ENCODE assay signal across 8 cellular contexts in the genomic region with DNA sequence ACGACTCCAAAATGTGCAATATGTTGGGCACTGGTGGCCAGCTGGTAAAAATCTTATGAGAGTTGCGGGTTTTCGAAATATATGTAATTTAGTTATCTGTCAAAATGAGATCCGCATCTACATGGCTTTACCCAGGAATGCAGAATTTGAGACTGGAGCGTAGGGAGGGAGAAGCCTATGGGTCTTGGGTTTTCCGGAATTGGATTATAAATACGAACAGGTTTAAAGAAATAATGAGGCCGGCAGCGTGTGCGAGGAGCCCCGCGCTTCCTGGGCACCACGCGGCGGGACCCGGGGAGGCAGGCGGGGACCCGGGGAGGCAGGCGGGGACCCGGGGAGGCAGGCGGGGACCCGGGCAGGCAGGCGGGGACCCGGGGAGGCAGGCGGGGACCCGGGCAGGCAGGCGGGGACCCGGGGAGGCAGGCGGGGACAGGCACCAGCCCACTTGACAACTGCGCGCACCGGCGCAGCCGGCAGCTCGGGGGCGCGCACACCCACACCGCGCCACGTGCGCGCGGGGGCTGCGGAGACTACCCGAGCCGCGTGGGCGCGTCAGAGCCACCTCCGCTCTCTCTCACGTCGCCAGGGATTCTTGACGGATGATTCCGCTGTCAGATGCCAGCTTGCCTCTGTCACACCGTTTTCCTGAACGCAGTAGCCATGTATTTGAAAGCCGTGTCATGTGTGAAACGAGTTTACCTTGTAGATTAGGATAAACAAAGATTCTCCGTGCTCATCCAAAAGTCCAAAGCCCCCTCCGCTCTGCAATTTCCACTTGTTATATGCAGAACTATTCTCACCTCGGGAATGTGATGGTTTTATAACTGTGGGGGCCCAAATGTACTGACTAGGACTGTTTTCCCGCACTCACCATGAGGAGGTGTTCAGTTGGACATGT. TPM values are rescaled to one million over a fixed set of nuclear protein-coding genes. Genes with fewer than 3 reads are reported as not detected.
A peak's percentile ranks its signal among the peaks of the same experiment; 100 is the strongest.
DNase-seq lines count a peak whose midpoint lies in the region; ATAC-seq and TF ChIP-seq lines count a peak whose summit lies in the region.

No MANE protein-coding gene starts in this region.

- peak; percentile 61 for ATAC-seq in GM19372 (IDR thresholded peaks at IDR 0.05; ENCODE audit: low read depth, unreplicated experiment)
- ATAC-seq in activated naive CD8-positive, alpha-beta T cell treated with anti-CD3 and anti-CD28 coated beads, Interleukin-2, amount 10 ng/mL, durations not matched to agents 7 days and 5 days (ENCODE audit: low read depth): peak; percentile 87
- peak; percentile 95 to 96 for ATAC-seq in left cardiac atrium

- H3K4me1 ChIP-seq in BLaER1 treated with 17β-estradiol and CSF1 and Interleukin-3, amounts not matched to agents 10 nM and 100 nM: peaks cover 32 to 51% (median 38%) of the 10 kb centered on the region in 10 experiments
- H3K4me1 ChIP-seq in HUES64 (ENCODE audit: insufficient read depth, low read length) (no peaks in the 10 kb centered on the region; the same call in 1 of the 2 replicates), rectal smooth muscle tissue (ENCODE audit: control insufficient read depth, insufficient read depth, low read length) (no peaks in the 10 kb centered on the region), vagina (peaks cover 7% of the 10 kb centered on the region)

- peaks cover 4% of the 10 kb centered on the region for H3K4me1 Mint-ChIP-seq in activated naive CD8-positive, alpha-beta T cell treated with anti-CD3 and anti-CD28 coated beads, Interleukin-2, amount 10 ng/mL, durations not matched to agents 7 days and 5 days

- peak overlapping the region; percentile 52 to 72 (median 58) for H3K4me3 ChIP-seq in BLaER1 treated with 17β-estradiol and CSF1 and Interleukin-3, amounts not matched to agents 10 nM and 100 nM
- H3K4me3 ChIP-seq in HUES64 (ENCODE audit: low read length): peak overlapping the region; percentile 62
- H3K4me3 ChIP-seq in SK-N-MC: peak overlapping the region; percentile 89
- peak overlapping the region; percentile 57 for H3K4me3 ChIP-seq in rectal smooth muscle tissue (ENCODE audit: low read length)
- peak overlapping the region; percentile 46 to 54 for H3K4me3 ChIP-seq in vagina

- peak overlapping the region; percentile 40 for H3K27ac Mint-ChIP-seq in activated naive CD8-positive, alpha-beta T cell treated with anti-CD3 and anti-CD28 coated beads, Interleukin-2, amount 10 ng/mL, durations not matched to agents 7 days and 5 days

- H3K9me3 ChIP-seq in BLaER1 treated with 17β-estradiol and CSF1 and Interleukin-3, amounts not matched to agents 10 nM and 100 nM (replicated peaks in 1 of 11): peaks cover 0 to 6% (median 0%) of the 10 kb centered on the region in 11 experiments; a peak in 1 of 22 replicates
- H3K9me3 ChIP-seq in HUES64 (ENCODE audit: insufficient read depth, low read depth, low read length) (no peaks in the 10 kb centered on the region), SK-N-MC (ENCODE audit: low read depth, low read length) (no peaks in the 10 kb centered on the region), vagina (no peaks in the 10 kb centered on the region)

- DNase-seq in SK-N-MC (ENCODE audit: low read depth, low spot score) (no peak), left cardiac atrium (peak; percentile 54), vagina (ENCODE audit: extremely low spot score in 2 of 2) (no peak)
- DNase-seq in activated naive CD8-positive, alpha-beta T cell treated with anti-CD3 and anti-CD28 coated beads, Interleukin-2, amount 10 ng/mL, durations not matched to agents 7 days and 5 days: peak; percentile 69

- 8% methylated on average over 62 of the region's 62 CpGs for WGBS in HUES64

- H3K4me3 Mint-ChIP-seq in activated naive CD8-positive, alpha-beta T cell treated with anti-CD3 and anti-CD28 coated beads, Interleukin-2, amount 10 ng/mL, durations not matched to agents 7 days and 5 days: peak overlapping the region; percentile 76

- TF ChIP-seq CTCF in vagina (IDR thresholded peaks at IDR 0.05): no peak

- peak overlapping the region; percentile 67 to 80 (median 78); a peak in 21 of 22 replicates for H3K9ac ChIP-seq in BLaER1 treated with 17β-estradiol and CSF1 and Interleukin-3, amounts not matched to agents 10 nM and 100 nM
- H3K9ac ChIP-seq in HUES64 (ENCODE audit: low read depth, low read length): no peak overlapping the region
- H3K9ac ChIP-seq in SK-N-MC (ENCODE audit: insufficient read length): peak overlapping the region; percentile 64
- H3K9ac ChIP-seq in rectal smooth muscle tissue (ENCODE audit: low read length): no peak overlapping the region

- peaks cover 15% of the 10 kb centered on the region for H3K27me3 Mint-ChIP-seq in activated naive CD8-positive, alpha-beta T cell treated with anti-CD3 and anti-CD28 coated beads, Interleukin-2, amount 10 ng/mL, durations not matched to agents 7 days and 5 days

- peak overlapping the region in 10 of 11 experiments; percentile 63 to 96 (median 94); a peak in 20 of 22 replicates for H3K27ac ChIP-seq in BLaER1 treated with 17β-estradiol and CSF1 and Interleukin-3, amounts not matched to agents 10 nM and 100 nM
- H3K27ac ChIP-seq in HUES64 (ENCODE audit: low read depth, low read length) (no peak overlapping the region), SK-N-MC (no peak overlapping the region), rectal smooth muscle tissue (ENCODE audit: low read depth, low read length) (no peak overlapping the region), vagina (no peak overlapping the region)

- intact Hi-C loops in left cardiac atrium (cut with DNase I) (no loop called here), vagina (cut with DNase I) (no loop called here)

- H3K4me2 ChIP-seq in BLaER1 treated with 17β-estradiol and CSF1 and Interleukin-3, amounts not matched to agents 10 nM and 100 nM: peak overlapping the region; percentile 73 to 94 (median 88)

- H3K27me3 ChIP-seq in BLaER1 treated with 17β-estradiol and CSF1 and Interleukin-3, amounts not matched to agents 10 nM and 100 nM: peaks cover 5 to 37% (median 29%) of the 10 kb centered on the region in 11 experiments; a peak in 21 of 22 replicates
- H3K27me3 ChIP-seq in HUES64 (ENCODE audit: insufficient read depth, low read length) (peaks cover 19% of the 10 kb centered on the region), rectal smooth muscle tissue (ENCODE audit: control insufficient read depth, insufficient read depth, low read length) (no peaks in the 10 kb centered on the region), vagina (no peaks in the 10 kb centered on the region)

- no peaks in the 10 kb centered on the region for H4K20me1 ChIP-seq in BLaER1 treated with 17β-estradiol and CSF1 and Interleukin-3, amounts not matched to agents 10 nM and 100 nM

- POLR2A ChIA-PET in activated naive CD8-positive, alpha-beta T cell treated with anti-CD3 and anti-CD28 coated beads, Interleukin-2, amount 10 ng/mL, durations not matched to agents 7 days and 5 days (lab: Charles Lee): interaction anchor here (1.7 kb wide), 1 partner anchor 51 kb away, joined by 6 read pairs; a partner anchor contains a TSS

- H3K36me3 ChIP-seq in BLaER1 treated with 17β-estradiol and CSF1 and Interleukin-3, amounts not matched to agents 10 nM and 100 nM: no peaks in the 10 kb centered on the region
- H3K36me3 ChIP-seq in HUES64 (ENCODE audit: insufficient read depth, low read length): no peaks in the 10 kb centered on the region
- H3K36me3 ChIP-seq in SK-N-MC (ENCODE audit: insufficient read depth, low read length): no peaks in the 10 kb centered on the region
- H3K36me3 ChIP-seq in rectal smooth muscle tissue (ENCODE audit: control insufficient read depth, insufficient read depth, low read length): no peaks in the 10 kb centered on the region
- no peaks in the 10 kb centered on the region for H3K36me3 ChIP-seq in vagina

- TF ChIP-seq POLR2A in vagina (IDR thresholded peaks at IDR 0.05): no peak

- no peaks in the 10 kb centered on the region for H3K9me3 Mint-ChIP-seq in activated naive CD8-positive, alpha-beta T cell treated with anti-CD3 and anti-CD28 coated beads, Interleukin-2, amount 10 ng/mL, durations not matched to agents 7 days and 5 days

- H3K36me3 Mint-ChIP-seq in activated naive CD8-positive, alpha-beta T cell treated with anti-CD3 and anti-CD28 coated beads, Interleukin-2, amount 10 ng/mL, durations not matched to agents 7 days and 5 days: no peaks in the 10 kb centered on the region

RNA-seq across cellular contexts. Expression of gene HNRNPU, which starts 54.3 kb away (rescaled TPM):
- polyA plus RNA-seq in HUES64 (2013, experiment 1 of 2): 474 TPM
- 461 TPM for polyA plus RNA-seq in HUES64 (2013, experiment 2 of 2)
- total RNA-seq in activated naive CD8-positive, alpha-beta T cell treated with anti-CD3 and anti-CD28 coated beads, Interleukin-2, amount 10 ng/mL, durations not matched to agents 7 days and 5 days: 100 to 1,000 TPM; 388 to 398 TPM
- total RNA-seq in left cardiac atrium: 100 to 1,000 TPM; 167 to 204 TPM
- total RNA-seq in vagina: 293 TPM

Comparison
In these comparisons a context has a peak if more than half of its experiments do, and no peak if none do; other contexts are left out.
1. H3K27ac ChIP-seq: peak in BLaER1 treated with 17β-estradiol and CSF1 and Interleukin-3, amounts not matched to agents 10 nM and 100 nM (10 of 11); none in HUES64 (single experiment), SK-N-MC (single experiment), rectal smooth muscle tissue (single experiment) and vagina (single experiment).
2. H3K9ac ChIP-seq: peak in BLaER1 treated with 17β-estradiol and CSF1 and Interleukin-3, amounts not matched to agents 10 nM and 100 nM (11 of 11) and SK-N-MC (single experiment); none in HUES64 (single experiment) and rectal smooth muscle tissue (single experiment).
3. DNase-seq: peak in activated naive CD8-positive, alpha-beta T cell treated with anti-CD3 and anti-CD28 coated beads, Interleukin-2, amount 10 ng/mL, durations not matched to agents 7 days and 5 days (single experiment) and left cardiac atrium (single experiment); none in SK-N-MC (single experiment) and vagina (0 of 2).
4. Peak in every context shown above with its lines, with median percentiles within 50 percentile points of each other: H3K4me3 ChIP-seq and ATAC-seq.